In the genomic region with DNA sequence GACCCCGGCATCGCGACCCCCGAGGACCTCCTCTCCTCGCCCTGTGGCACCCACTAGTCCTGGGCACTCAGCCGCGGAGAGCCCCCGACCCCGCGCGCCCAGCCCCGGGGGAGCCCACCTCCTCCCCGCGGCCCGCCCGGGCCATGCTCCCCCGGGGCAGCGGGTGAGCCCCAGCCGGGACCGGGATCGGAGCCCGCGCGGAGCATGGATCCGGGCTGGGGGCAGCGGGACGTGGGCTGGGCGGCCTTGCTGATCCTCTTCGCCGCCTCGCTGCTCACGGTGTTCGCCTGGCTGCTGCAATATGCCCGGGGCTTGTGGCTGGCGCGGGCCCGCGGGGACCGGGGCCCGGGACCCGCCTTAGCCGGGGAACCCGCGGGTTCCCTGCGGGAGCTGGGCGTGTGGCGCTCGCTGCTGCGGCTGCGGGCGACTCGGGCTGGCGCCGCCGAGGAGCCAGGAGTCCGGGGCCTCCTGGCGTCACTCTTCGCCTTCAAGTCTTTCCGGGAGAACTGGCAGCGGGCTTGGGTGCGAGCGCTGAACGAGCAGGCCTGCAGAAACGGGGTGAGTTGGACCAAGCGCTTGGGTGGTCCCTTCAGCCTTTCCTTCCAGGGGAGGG, we compare ENCODE assay signal across 1 cellular context.
TF ChIP-seq lines count a peak whose summit lies in the region.

No MANE protein-coding gene starts in this region.

TF ChIP-seq in K562, 482 proteins besides CTCF, POLR2A, EP300 and RAD21 (continued from another document and continues in another):
- TF ChIP-seq, protein P1, sequence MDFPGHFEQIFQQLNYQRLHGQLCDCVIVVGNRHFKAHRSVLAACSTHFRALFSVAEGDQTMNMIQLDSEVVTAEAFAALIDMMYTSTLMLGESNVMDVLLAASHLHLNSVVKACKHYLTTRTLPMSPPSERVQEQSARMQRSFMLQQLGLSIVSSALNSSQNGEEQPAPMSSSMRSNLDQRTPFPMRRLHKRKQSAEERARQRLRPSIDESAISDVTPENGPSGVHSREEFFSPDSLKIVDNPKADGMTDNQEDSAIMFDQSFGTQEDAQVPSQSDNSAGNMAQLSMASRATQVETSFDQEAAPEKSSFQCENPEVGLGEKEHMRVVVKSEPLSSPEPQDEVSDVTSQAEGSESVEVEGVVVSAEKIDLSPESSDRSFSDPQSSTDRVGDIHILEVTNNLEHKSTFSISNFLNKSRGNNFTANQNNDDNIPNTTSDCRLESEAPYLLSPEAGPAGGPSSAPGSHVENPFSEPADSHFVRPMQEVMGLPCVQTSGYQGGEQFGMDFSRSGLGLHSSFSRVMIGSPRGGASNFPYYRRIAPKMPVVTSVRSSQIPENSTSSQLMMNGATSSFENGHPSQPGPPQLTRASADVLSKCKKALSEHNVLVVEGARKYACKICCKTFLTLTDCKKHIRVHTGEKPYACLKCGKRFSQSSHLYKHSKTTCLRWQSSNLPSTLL (IDR thresholded peaks at IDR 0.05) = no peak; the same call in 1 of the 2 replicates
- TF ChIP-seq IFI16 (CRISPR knock-in tag; IDR thresholded peaks at IDR 0.05) = no peak
- TF ChIP-seq MAX (CRISPR knock-in tag; IDR thresholded peaks at IDR 0.05) = no peak
- no peak for TF ChIP-seq ARID3B (CRISPR knock-in tag; IDR thresholded peaks at IDR 0.05; ENCODE audit: borderline replicate concordance)
- TF ChIP-seq C11orf30 (IDR thresholded peaks at IDR 0.05; ENCODE audit: low read depth) = no peak
- TF ChIP-seq MTA2 (IDR thresholded peaks at IDR 0.05; ENCODE audit: low read depth) = no peak
- TF ChIP-seq RCOR1 (IDR thresholded peaks at IDR 0.05; ENCODE audit: borderline replicate concordance in 1 of 2, low read depth in 2 of 2, low read length in 2 of 2) = no peak
- TF ChIP-seq E2F3 (CRISPR knock-in tag; IDR thresholded peaks at IDR 0.05) = no peak
- 0 out of 2 replicates have a peak, but pooled peaks have one; percentile 17 for TF ChIP-seq USF1 (CRISPR knock-in tag; IDR thresholded peaks at IDR 0.05)
- TF ChIP-seq CCNT2 (IDR thresholded peaks at IDR 0.05; ENCODE audit: borderline replicate concordance, extremely low read depth, insufficient read length, low read depth, low read length) = peak; percentile 30
- TF ChIP-seq HMGN3 (IDR thresholded peaks at IDR 0.05; ENCODE audit: borderline replicate concordance, extremely low read depth, insufficient read length, low read depth, low read length) = peak; percentile 41
- TF ChIP-seq CREM (IDR thresholded peaks at IDR 0.05; ENCODE audit: low read depth) = 0 out of 2 replicates have a peak, but pooled peaks have one; percentile 4
- TF ChIP-seq SP2 (IDR thresholded peaks at IDR 0.05; ENCODE audit: extremely low read depth, low read depth, low read length, poor library complexity, severe bottlenecking) = no peak
- TF ChIP-seq ZNF699 (CRISPR knock-in tag; IDR thresholded peaks at IDR 0.05; ENCODE audit: insufficient replicate concordance) = no peak
- TF ChIP-seq, protein P2, sequence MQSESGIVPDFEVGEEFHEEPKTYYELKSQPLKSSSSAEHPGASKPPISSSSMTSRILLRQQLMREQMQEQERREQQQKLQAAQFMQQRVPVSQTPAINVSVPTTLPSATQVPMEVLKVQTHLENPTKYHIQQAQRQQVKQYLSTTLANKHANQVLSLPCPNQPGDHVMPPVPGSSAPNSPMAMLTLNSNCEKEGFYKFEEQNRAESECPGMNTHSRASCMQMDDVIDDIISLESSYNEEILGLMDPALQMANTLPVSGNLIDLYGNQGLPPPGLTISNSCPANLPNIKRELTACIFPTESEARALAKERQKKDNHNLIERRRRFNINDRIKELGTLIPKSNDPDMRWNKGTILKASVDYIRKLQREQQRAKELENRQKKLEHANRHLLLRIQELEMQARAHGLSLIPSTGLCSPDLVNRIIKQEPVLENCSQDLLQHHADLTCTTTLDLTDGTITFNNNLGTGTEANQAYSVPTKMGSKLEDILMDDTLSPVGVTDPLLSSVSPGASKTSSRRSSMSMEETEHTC (IDR thresholded peaks at IDR 0.05) = no peak
- no peak for TF ChIP-seq ZNF239 (CRISPR knock-in tag; IDR thresholded peaks at IDR 0.05)
- TF ChIP-seq GTF2F1 (IDR thresholded peaks at IDR 0.05; ENCODE audit: low read depth, low read length) = no peak
- peak; percentile 43 for TF ChIP-seq POLR2G (IDR thresholded peaks at IDR 0.05; ENCODE audit: low read depth, low read length)
- TF ChIP-seq, protein P3, sequence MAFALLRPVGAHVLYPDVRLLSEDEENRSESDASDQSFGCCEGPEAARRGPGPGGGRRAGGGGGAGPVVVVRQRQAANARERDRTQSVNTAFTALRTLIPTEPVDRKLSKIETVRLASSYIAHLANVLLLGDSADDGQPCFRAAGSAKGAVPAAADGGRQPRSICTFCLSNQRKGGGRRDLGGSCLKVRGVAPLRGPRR (CRISPR knock-in tag; IDR thresholded peaks at IDR 0.05) = no peak
- TF ChIP-seq, protein P4, sequence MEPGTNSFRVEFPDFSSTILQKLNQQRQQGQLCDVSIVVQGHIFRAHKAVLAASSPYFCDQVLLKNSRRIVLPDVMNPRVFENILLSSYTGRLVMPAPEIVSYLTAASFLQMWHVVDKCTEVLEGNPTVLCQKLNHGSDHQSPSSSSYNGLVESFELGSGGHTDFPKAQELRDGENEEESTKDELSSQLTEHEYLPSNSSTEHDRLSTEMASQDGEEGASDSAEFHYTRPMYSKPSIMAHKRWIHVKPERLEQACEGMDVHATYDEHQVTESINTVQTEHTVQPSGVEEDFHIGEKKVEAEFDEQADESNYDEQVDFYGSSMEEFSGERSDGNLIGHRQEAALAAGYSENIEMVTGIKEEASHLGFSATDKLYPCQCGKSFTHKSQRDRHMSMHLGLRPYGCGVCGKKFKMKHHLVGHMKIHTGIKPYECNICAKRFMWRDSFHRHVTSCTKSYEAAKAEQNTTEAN (CRISPR knock-in tag; IDR thresholded peaks at IDR 0.05) = no peak
- TF ChIP-seq FIP1L1 (IDR thresholded peaks at IDR 0.05; ENCODE audit: low read depth, low read length, poor library complexity, severe bottlenecking) = peak; percentile 22
- no peak for TF ChIP-seq ZNF586 (CRISPR knock-in tag; conservative IDR thresholded peaks at IDR 0.05)
- TF ChIP-seq NFYB (IDR thresholded peaks at IDR 0.05; ENCODE audit: extremely low read depth, insufficient read length) = no peak
- 0 out of 2 replicates have a peak, but pooled peaks have one; percentile 2 for TF ChIP-seq KDM2B (CRISPR knock-in tag; IDR thresholded peaks at IDR 0.05)
- TF ChIP-seq, protein P5, sequence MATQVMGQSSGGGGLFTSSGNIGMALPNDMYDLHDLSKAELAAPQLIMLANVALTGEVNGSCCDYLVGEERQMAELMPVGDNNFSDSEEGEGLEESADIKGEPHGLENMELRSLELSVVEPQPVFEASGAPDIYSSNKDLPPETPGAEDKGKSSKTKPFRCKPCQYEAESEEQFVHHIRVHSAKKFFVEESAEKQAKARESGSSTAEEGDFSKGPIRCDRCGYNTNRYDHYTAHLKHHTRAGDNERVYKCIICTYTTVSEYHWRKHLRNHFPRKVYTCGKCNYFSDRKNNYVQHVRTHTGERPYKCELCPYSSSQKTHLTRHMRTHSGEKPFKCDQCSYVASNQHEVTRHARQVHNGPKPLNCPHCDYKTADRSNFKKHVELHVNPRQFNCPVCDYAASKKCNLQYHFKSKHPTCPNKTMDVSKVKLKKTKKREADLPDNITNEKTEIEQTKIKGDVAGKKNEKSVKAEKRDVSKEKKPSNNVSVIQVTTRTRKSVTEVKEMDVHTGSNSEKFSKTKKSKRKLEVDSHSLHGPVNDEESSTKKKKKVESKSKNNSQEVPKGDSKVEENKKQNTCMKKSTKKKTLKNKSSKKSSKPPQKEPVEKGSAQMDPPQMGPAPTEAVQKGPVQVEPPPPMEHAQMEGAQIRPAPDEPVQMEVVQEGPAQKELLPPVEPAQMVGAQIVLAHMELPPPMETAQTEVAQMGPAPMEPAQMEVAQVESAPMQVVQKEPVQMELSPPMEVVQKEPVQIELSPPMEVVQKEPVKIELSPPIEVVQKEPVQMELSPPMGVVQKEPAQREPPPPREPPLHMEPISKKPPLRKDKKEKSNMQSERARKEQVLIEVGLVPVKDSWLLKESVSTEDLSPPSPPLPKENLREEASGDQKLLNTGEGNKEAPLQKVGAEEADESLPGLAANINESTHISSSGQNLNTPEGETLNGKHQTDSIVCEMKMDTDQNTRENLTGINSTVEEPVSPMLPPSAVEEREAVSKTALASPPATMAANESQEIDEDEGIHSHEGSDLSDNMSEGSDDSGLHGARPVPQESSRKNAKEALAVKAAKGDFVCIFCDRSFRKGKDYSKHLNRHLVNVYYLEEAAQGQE (CRISPR knock-in tag; IDR thresholded peaks at IDR 0.05; ENCODE audit: low read depth) = no peak
- TF ChIP-seq KDM5B (IDR thresholded peaks at IDR 0.05; ENCODE audit: insufficient replicate concordance, low read depth, low read length) = peak; percentile 31
- TF ChIP-seq, protein P6, sequence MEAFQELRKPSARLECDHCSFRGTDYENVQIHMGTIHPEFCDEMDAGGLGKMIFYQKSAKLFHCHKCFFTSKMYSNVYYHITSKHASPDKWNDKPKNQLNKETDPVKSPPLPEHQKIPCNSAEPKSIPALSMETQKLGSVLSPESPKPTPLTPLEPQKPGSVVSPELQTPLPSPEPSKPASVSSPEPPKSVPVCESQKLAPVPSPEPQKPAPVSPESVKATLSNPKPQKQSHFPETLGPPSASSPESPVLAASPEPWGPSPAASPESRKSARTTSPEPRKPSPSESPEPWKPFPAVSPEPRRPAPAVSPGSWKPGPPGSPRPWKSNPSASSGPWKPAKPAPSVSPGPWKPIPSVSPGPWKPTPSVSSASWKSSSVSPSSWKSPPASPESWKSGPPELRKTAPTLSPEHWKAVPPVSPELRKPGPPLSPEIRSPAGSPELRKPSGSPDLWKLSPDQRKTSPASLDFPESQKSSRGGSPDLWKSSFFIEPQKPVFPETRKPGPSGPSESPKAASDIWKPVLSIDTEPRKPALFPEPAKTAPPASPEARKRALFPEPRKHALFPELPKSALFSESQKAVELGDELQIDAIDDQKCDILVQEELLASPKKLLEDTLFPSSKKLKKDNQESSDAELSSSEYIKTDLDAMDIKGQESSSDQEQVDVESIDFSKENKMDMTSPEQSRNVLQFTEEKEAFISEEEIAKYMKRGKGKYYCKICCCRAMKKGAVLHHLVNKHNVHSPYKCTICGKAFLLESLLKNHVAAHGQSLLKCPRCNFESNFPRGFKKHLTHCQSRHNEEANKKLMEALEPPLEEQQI (IDR thresholded peaks at IDR 0.05) = no peak
- TF ChIP-seq, protein P7, sequence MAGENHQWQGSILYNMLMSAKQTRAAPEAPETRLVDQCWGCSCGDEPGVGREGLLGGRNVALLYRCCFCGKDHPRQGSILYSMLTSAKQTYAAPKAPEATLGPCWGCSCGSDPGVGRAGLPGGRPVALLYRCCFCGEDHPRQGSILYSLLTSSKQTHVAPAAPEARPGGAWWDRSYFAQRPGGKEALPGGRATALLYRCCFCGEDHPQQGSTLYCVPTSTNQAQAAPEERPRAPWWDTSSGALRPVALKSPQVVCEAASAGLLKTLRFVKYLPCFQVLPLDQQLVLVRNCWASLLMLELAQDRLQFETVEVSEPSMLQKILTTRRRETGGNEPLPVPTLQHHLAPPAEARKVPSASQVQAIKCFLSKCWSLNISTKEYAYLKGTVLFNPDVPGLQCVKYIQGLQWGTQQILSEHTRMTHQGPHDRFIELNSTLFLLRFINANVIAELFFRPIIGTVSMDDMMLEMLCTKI (IDR thresholded peaks at IDR 0.05; ENCODE audit: partially characterized antibody) = no peak
- TF ChIP-seq PHF8 (IDR thresholded peaks at IDR 0.05; ENCODE audit: borderline replicate concordance, low read length) = peak; percentile 14; the same call in 1 of the 2 replicates
